In genomic region chr19:19470579-19470978, GRCh38 we compare ENCODE assay signal across 19 cellular contexts. TPM values are rescaled to one million over a fixed set of nuclear protein-coding genes. Genes with fewer than 3 reads are reported as not detected.
A peak's percentile ranks its signal among the peaks of the same experiment; 100 is the strongest.
DNase-seq lines count a peak whose midpoint lies in the region; ATAC-seq, FAIRE-seq and TF ChIP-seq lines count a peak whose summit lies in the region.
"Had no signal": no experiment of that assay in that cellular context is flagged by ENCODE, and none has a peak within 500 bp of the region (broad histone marks: within the 10 kb centered on the region; RNA-seq: fewer than 3 reads in every experiment).

No MANE protein-coding gene starts in this region.

- no peak for TF ChIP-seq POLR2A in H54 (IDR thresholded peaks at IDR 0.05; ENCODE audit: low read depth, low read length)
- TF ChIP-seq POLR2A in GM12892 (IDR thresholded peaks at IDR 0.05; ENCODE audit: low read depth, low read length): no peak

- peak overlapping the region; percentile 38 for H3K27ac Mint-ChIP-seq in activated T-helper 17 cell treated with anti-CD3 and anti-CD28 coated beads, Interleukin-2, amount 50 U/mL, for 72 hours
- H3K27ac Mint-ChIP-seq: T-helper 1 cell treated with Interleukin-12 subunit alpha and Interleukin-12 subunit beta and Interleukin-4 antibody, amounts not matched to agents 30 μg/mL and 1 μg/mL, for 36 hours had no signal

- peaks cover 12% of the 10 kb centered on the region for H3K9me3 Mint-ChIP-seq in activated T-helper 17 cell treated with anti-CD3 and anti-CD28 coated beads, Interleukin-2, amount 50 U/mL, for 72 hours

- peak overlapping the region; percentile 78 for H3K27ac ChIP-seq in Karpas-422 (ENCODE audit: low read length)
- H3K27ac ChIP-seq in neutrophil: peak overlapping the region; percentile 90
- H3K27ac ChIP-seq: 22Rv1, BLaER1, ovary, RWPE1, tibial artery had no signal

- peaks cover 43% of the 10 kb centered on the region for H3K4me1 Mint-ChIP-seq in activated T-helper 17 cell treated with anti-CD3 and anti-CD28 coated beads, Interleukin-2, amount 50 U/mL, for 72 hours

- ATAC-seq in activated T-helper 17 cell treated with anti-CD3 and anti-CD28 coated beads, Interleukin-2, amount 50 U/mL, for 72 hours (replicated peaks): no peak

- no peak overlapping the region for H2AFZ ChIP-seq in Karpas-422 (ENCODE audit: low read length)

- H3K36me3 Mint-ChIP-seq in activated T-helper 17 cell treated with anti-CD3 and anti-CD28 coated beads, Interleukin-2, amount 50 U/mL, for 72 hours (ENCODE audit: low read depth): peaks cover 82% of the 10 kb centered on the region

- H4K20me1 ChIP-seq in Karpas-422 (ENCODE audit: insufficient read depth, low read depth, low read length): no peaks in the 10 kb centered on the region

- peak overlapping the region; percentile 68 for H3K4me2 ChIP-seq in Karpas-422 (ENCODE audit: low read depth, low read length, poor library complexity, severe bottlenecking)
- H3K4me2 ChIP-seq: BLaER1 had no signal

- H3K9me2 ChIP-seq in Karpas-422 (replicated peaks; ENCODE audit: insufficient read depth, low read length): no peaks in the 10 kb centered on the region

- H3K4me1 ChIP-seq in Karpas-422 (ENCODE audit: low read length) (peaks cover 29% of the 10 kb centered on the region), neutrophil (ENCODE audit: control insufficient read depth in 1 of 2, insufficient read depth in 1 of 2, low read depth in 1 of 2, low read length in 1 of 2) (peaks cover 33 to 44% of the 10 kb centered on the region in 2 experiments)

- DNase-seq in NOMO-1 treated with DMSO at 0.1 percent for 48 hours (lab: John Stamatoyannopoulos, UW; ENCODE audit: unreplicated experiment): peak; percentile 27
- no peak for DNase-seq in NOMO-1 treated with dmso at 0.1 percent for 144 hours (lab: John Stamatoyannopoulos, UW; ENCODE audit: unreplicated experiment)
- no peak for DNase-seq in Karpas-422
- DNase-seq in H54 (ENCODE audit: insufficient read length, low spot score): no peak
- DNase-seq in GM12892 (ENCODE audit: insufficient read length): no peak
- DNase-seq in cortex of kidney (lab: John Stamatoyannopoulos, UW): no peak
- DNase-seq: caudate nucleus; DMS79; midbrain; NCI-H1105; ovary; stimulated activated CD4-positive, alpha-beta T cell treated with anti-CD3 and anti-CD28 coated beads, Interleukin-4, amount 100 ng/mL, for 24 hours; tibial artery had no signal

- H3K4me3 ChIP-seq in Karpas-422 (ENCODE audit: low read length): peak overlapping the region; percentile 22; the same call in 1 of the 2 replicates
- H3K4me3 ChIP-seq in neutrophil (ENCODE audit: low read depth in 1 of 2, low read length in 1 of 2): peak overlapping the region in 1 of 2 experiments; percentile 33
- H3K4me3 ChIP-seq: BLaER1, ovary, tibial artery had no signal

- H3K27me3 ChIP-seq in Karpas-422 (ENCODE audit: low read length) (no peaks in the 10 kb centered on the region), neutrophil (no peaks in the 10 kb centered on the region)
- H3K27me3 ChIP-seq: BLaER1, ovary, tibial artery had no signal

- no peaks in the 10 kb centered on the region for H3K27me3 Mint-ChIP-seq in activated T-helper 17 cell treated with anti-CD3 and anti-CD28 coated beads, Interleukin-2, amount 50 U/mL, for 72 hours

- TF ChIP-seq CTCF in neutrophil (IDR thresholded peaks at IDR 0.05): no peak

- H3K9me3 ChIP-seq in Karpas-422 (ENCODE audit: low read length): peaks cover 8% of the 10 kb centered on the region; the same call in 1 of the 2 replicates
- H3K9me3 ChIP-seq in neutrophil: no peaks in the 10 kb centered on the region
- H3K9me3 ChIP-seq: ovary had no signal

- H3K4me3 Mint-ChIP-seq in activated T-helper 17 cell treated with anti-CD3 and anti-CD28 coated beads, Interleukin-2, amount 50 U/mL, for 72 hours: no peak overlapping the region
- H3K4me3 Mint-ChIP-seq: T-helper 1 cell treated with Interleukin-12 subunit alpha and Interleukin-12 subunit beta and Interleukin-4 antibody, amounts not matched to agents 30 μg/mL and 1 μg/mL, for 36 hours had no signal

- H3K9ac ChIP-seq in Karpas-422 (ENCODE audit: low read length): no peak overlapping the region
- H3K9ac ChIP-seq: BLaER1 had no signal

- FAIRE-seq in H54 (lab: Jason Lieb, UNC) (no peak), GM12892 (lab: Jason Lieb, UNC) (no peak)

- peaks cover 99% of the 10 kb centered on the region for H3K79me2 ChIP-seq in Karpas-422 (ENCODE audit: low read length)

- H3K36me3 ChIP-seq in Karpas-422 (ENCODE audit: insufficient read depth, low read length) (peaks cover 29% of the 10 kb centered on the region), neutrophil (peaks cover 24% of the 10 kb centered on the region)
- H3K36me3 ChIP-seq: ovary had no signal

RNA-seq across cellular contexts. Expression of gene TSSK6, which starts 44.8 kb away (rescaled TPM):
- 5.0 and 10.8 TPM in 2 replicates for total RNA-seq in Karpas-422 (2014; rRNA removed; shearing (Covaris generic); ENCODE audit: low replicate concordance)
- total RNA-seq in activated T-helper 17 cell treated with anti-CD3 and anti-CD28 coated beads, Interleukin-2, amount 50 U/mL, for 72 hours: 1 to 10 TPM; 4.1 to 4.5 TPM
- 0.45 TPM for polyA plus RNA-seq in GM12892 (2012; ENCODE audit: missing spikeins)

RNA-seq across cellular contexts. Expression of gene NDUFA13, which starts 45.4 kb away (rescaled TPM):
- 255 and 557 TPM in 2 replicates for total RNA-seq in Karpas-422 (2014; rRNA removed; shearing (Covaris generic); ENCODE audit: low replicate concordance)
- total RNA-seq in activated T-helper 17 cell treated with anti-CD3 and anti-CD28 coated beads, Interleukin-2, amount 50 U/mL, for 72 hours: 100 to 1,000 TPM; 276 to 397 TPM
- 311 TPM for polyA plus RNA-seq in GM12892 (2012; ENCODE audit: missing spikeins)

RNA-seq across cellular contexts. Expression of gene YJEFN3, which starts 58.1 kb away (rescaled TPM):
- total RNA-seq in Karpas-422 (2014; rRNA removed; shearing (Covaris generic); ENCODE audit: low replicate concordance): 7.9 and 11.4 TPM in 2 replicates
- 10 to 100 TPM in 1 of 2 donors, 1 to 10 TPM in 1; 6.7 to 10.3 TPM for total RNA-seq in activated T-helper 17 cell treated with anti-CD3 and anti-CD28 coated beads, Interleukin-2, amount 50 U/mL, for 72 hours
- 5.1 TPM for polyA plus RNA-seq in GM12892 (2012; ENCODE audit: missing spikeins)
